In genomic region chr19:13639342-13639929, GRCh38 we compare ENCODE assay signal across 26 cellular contexts.
DNase-seq lines count a peak whose midpoint lies in the region; ATAC-seq, FAIRE-seq and TF ChIP-seq lines count a peak whose summit lies in the region.
"Had no signal": no experiment of that assay in that cellular context is flagged by ENCODE, and none has a peak within 500 bp of the region (broad histone marks: within the 10 kb centered on the region; RNA-seq: fewer than 3 reads in every experiment).

No MANE protein-coding gene starts in this region.

- H3K27me3 Mint-ChIP-seq in HFFc6 (ENCODE audit: insufficient read depth), result no peaks in the 10 kb centered on the region
- H3K27me3 Mint-ChIP-seq in stimulated activated naive B cell treated with anti-CD40 and anti-IgM and Interleukin-4, amounts not matched to agents 10 μg/mL and 1 μg/mL and 100 μg/mL, for 72 hours, result peaks cover 12 to 27% of the 10 kb centered on the region in 2 donors

- H3K4me1 Mint-ChIP-seq in HFFc6 (ENCODE audit: low read depth), result peaks cover 23% of the 10 kb centered on the region
- H3K4me1 Mint-ChIP-seq in stimulated activated naive B cell treated with anti-CD40 and anti-IgM and Interleukin-4, amounts not matched to agents 10 μg/mL and 1 μg/mL and 100 μg/mL, for 72 hours, result peaks cover 6 to 8% of the 10 kb centered on the region in 2 donors
- H3K4me1 Mint-ChIP-seq: CD14-positive monocyte; CD8-positive, alpha-beta memory T cell; H9 had no signal

- no peaks in the 10 kb centered on the region for H3K36me3 ChIP-seq in bronchial epithelial cell (ENCODE audit: control insufficient read depth, insufficient read depth, low read length)
- H3K36me3 ChIP-seq: BE2C; BLaER1 treated with 17β-estradiol and CSF1 and Interleukin-3, amounts not matched to agents 10 nM and 100 nM had no signal

- H3K36me3 Mint-ChIP-seq in HFFc6 (ENCODE audit: low read depth), result peaks cover 11% of the 10 kb centered on the region
- peaks cover 3 to 14% of the 10 kb centered on the region in 2 donors for H3K36me3 Mint-ChIP-seq in stimulated activated naive B cell treated with anti-CD40 and anti-IgM and Interleukin-4, amounts not matched to agents 10 μg/mL and 1 μg/mL and 100 μg/mL, for 72 hours
- H3K36me3 Mint-ChIP-seq: CD14-positive monocyte had no signal

- H3K4me3 Mint-ChIP-seq in HFFc6, result no peak overlapping the region
- peak overlapping the region in 1 of 2 donors; percentile 36 for H3K4me3 Mint-ChIP-seq in stimulated activated naive B cell treated with anti-CD40 and anti-IgM and Interleukin-4, amounts not matched to agents 10 μg/mL and 1 μg/mL and 100 μg/mL, for 72 hours
- H3K4me3 Mint-ChIP-seq: CD14-positive monocyte; CD4-positive, alpha-beta T cell; CD8-positive, alpha-beta memory T cell; H9 had no signal

- peak overlapping the region; percentile 14; the same call in 1 of the 2 replicates for H3K27ac Mint-ChIP-seq in HFFc6
- peak overlapping the region; percentile 20 for H3K27ac Mint-ChIP-seq in stimulated activated naive B cell treated with anti-CD40 and anti-IgM and Interleukin-4, amounts not matched to agents 10 μg/mL and 1 μg/mL and 100 μg/mL, for 72 hours
- H3K27ac Mint-ChIP-seq: CD14-positive monocyte; CD4-positive, alpha-beta T cell; CD8-positive, alpha-beta memory T cell; H9 had no signal

- H3K4me3 ChIP-seq in bronchial epithelial cell (ENCODE audit: low read depth, low read length) (no peak overlapping the region), right cardiac atrium (ENCODE audit: low read length) (no peak overlapping the region)
- H3K4me3 ChIP-seq: A549; BLaER1 treated with 17β-estradiol and CSF1 and Interleukin-3, amounts not matched to agents 10 nM and 100 nM; GM12878; GM23248 had no signal

- peak; percentile 19 for DNase-seq in activated effector memory CD4-positive, alpha-beta T cell treated with anti-CD3 and anti-CD28 coated beads, Interleukin-2, amount 50 U/mL, for 16 hours
- DNase-seq in activated effector memory CD4-positive, alpha-beta T cell treated with Interleukin-2 at 50 U/mL for 16 hours, result no peak
- DNase-seq in HFFc6 (no peak), bronchial epithelial cell (ENCODE audit: low read depth) (no peak), right cardiac atrium (no peak)
- DNase-seq in stimulated activated naive B cell treated with anti-CD40 and anti-IgM and Interleukin-4, amounts not matched to agents 10 μg/mL and 1 μg/mL and 100 μg/mL, for 72 hours, result no peak
- DNase-seq in activated CD4-positive, CD25-positive, alpha-beta regulatory T cell treated with anti-CD3 and anti-CD28 coated beads, Interleukin-2, amount 50 U/mL, for 72 hours, result no peak
- DNase-seq: 8988T; ACHN; AML-193; BE2C; CD4-positive, alpha-beta T cell; CD8-positive, alpha-beta memory T cell; DMS 273 treated with DMSO at 0.1 percent for 48 hours; DMS79; EL; GDM1; GM23248; H9 had no signal

- no peak for TF ChIP-seq CTCF in HFFc6 (IDR thresholded peaks at IDR 0.05)
- TF ChIP-seq CTCF in bronchial epithelial cell (IDR thresholded peaks at IDR 0.05; ENCODE audit: insufficient read depth, low read length, severe bottlenecking), result no peak

- no peaks in the 10 kb centered on the region for H3K4me1 ChIP-seq in right cardiac atrium (ENCODE audit: control insufficient read depth, insufficient read depth, low read length)
- H3K4me1 ChIP-seq: A549, BE2C had no signal

- H3K27ac ChIP-seq in right cardiac atrium (ENCODE audit: low read length), result no peak overlapping the region
- H3K27ac ChIP-seq: A549; BLaER1 treated with 17β-estradiol and CSF1 and Interleukin-3, amounts not matched to agents 10 nM and 100 nM; GM23248 had no signal

- H3K27me3 ChIP-seq in bronchial epithelial cell (ENCODE audit: control insufficient read depth, insufficient read depth, low read length), result no peaks in the 10 kb centered on the region
- no peaks in the 10 kb centered on the region for H3K27me3 ChIP-seq in right cardiac atrium (ENCODE audit: control insufficient read depth, insufficient read depth)
- H3K27me3 ChIP-seq: BE2C; BLaER1 treated with 17β-estradiol and CSF1 and Interleukin-3, amounts not matched to agents 10 nM and 100 nM had no signal

- peaks cover 17% of the 10 kb centered on the region for H3K9me3 Mint-ChIP-seq in HFFc6
- H3K9me3 Mint-ChIP-seq in stimulated activated naive B cell treated with anti-CD40 and anti-IgM and Interleukin-4, amounts not matched to agents 10 μg/mL and 1 μg/mL and 100 μg/mL, for 72 hours, result peaks cover 7% of the 10 kb centered on the region in 2 donors

- FAIRE-seq in bronchial epithelial cell (lab: Jason Lieb, UNC), result peak; percentile 28
- FAIRE-seq: A549, D721Med, GM12878, GM19239 had no signal

- H3K9me3 ChIP-seq in right cardiac atrium (ENCODE audit: control insufficient read depth, low read length), result no peaks in the 10 kb centered on the region
- H3K9me3 ChIP-seq: A549, BE2C had no signal

- 69% methylated on average over 7 of the region's 7 CpGs for WGBS in right cardiac atrium

- intact Hi-C loops in right cardiac atrium (cut with DNase I), result no loop called here

- no peak for ATAC-seq in stimulated activated naive B cell treated with anti-CD40 and anti-IgM and Interleukin-4, amounts not matched to agents 10 μg/mL and 1 μg/mL and 100 μg/mL, for 72 hours (replicated peaks)
- no peak for ATAC-seq in right cardiac atrium
- ATAC-seq: A549, GM12878, HCT116 had no signal
